Comparison of ENCODE assay signal across 8 cellular contexts in genomic region chr1:218284377-218284916, GRCh38. TPM values are rescaled to one million over a fixed set of nuclear protein-coding genes. Genes with fewer than 3 reads are reported as not detected.
DNase-seq lines count a peak whose midpoint lies in the region; ATAC-seq and TF ChIP-seq lines count a peak whose summit lies in the region.

No MANE protein-coding gene starts in this region.

- peaks cover 24 to 28% of the 10 kb centered on the region in 2 donors for H3K4me1 Mint-ChIP-seq in effector memory CD8-positive, alpha-beta T cell (ENCODE audit: low read depth in 2 of 2)
- H3K4me1 Mint-ChIP-seq in naive thymus-derived CD4-positive, alpha-beta T cell: peaks cover 19 to 50% (median 40%) of the 10 kb centered on the region in 7 donors

- no peaks in the 10 kb centered on the region for H4K20me1 ChIP-seq in DOHH2 (ENCODE audit: control insufficient read depth, insufficient read depth, low read depth, low read length)

- H3K4me3 Mint-ChIP-seq in effector memory CD8-positive, alpha-beta T cell: peak overlapping the region; percentile 86 to 98
- H3K4me3 Mint-ChIP-seq in naive thymus-derived CD4-positive, alpha-beta T cell: peak overlapping the region; percentile 87 to 100 (median 98)

- peaks cover 8% of the 10 kb centered on the region for H3K36me3 Mint-ChIP-seq in effector memory CD8-positive, alpha-beta T cell (ENCODE audit: insufficient read depth)
- H3K36me3 Mint-ChIP-seq in naive thymus-derived CD4-positive, alpha-beta T cell: peaks cover 0 to 16% (median 4%) of the 10 kb centered on the region in 5 donors

- peaks cover 44% of the 10 kb centered on the region for H3K79me2 ChIP-seq in DOHH2 (ENCODE audit: control insufficient read depth, low read length)

- POLR2A ChIA-PET in naive thymus-derived CD4-positive, alpha-beta T cell (lab: Charles Lee): interaction anchor here (0.9 kb wide), 2 partner anchors 889 to 1767 kb away, joined by 3 read pairs; partner anchors contain the start of gene LYPLAL1

- H3K27ac ChIP-seq in DOHH2 (ENCODE audit: low read depth, low read length): peak overlapping the region; percentile 51
- peak overlapping the region; percentile 77 for H3K27ac ChIP-seq in naive thymus-derived CD4-positive, alpha-beta T cell (ENCODE audit: low read depth, low read length)

- H3K9me3 ChIP-seq in DOHH2 (ENCODE audit: control insufficient read depth, insufficient read depth, low read length): no peaks in the 10 kb centered on the region; the same call in 1 of the 2 replicates
- no peaks in the 10 kb centered on the region for H3K9me3 ChIP-seq in naive thymus-derived CD4-positive, alpha-beta T cell (ENCODE audit: control insufficient read depth in 2 of 3, low read length in 3 of 3)

- peak overlapping the region; percentile 87 to 98 for H3K27ac Mint-ChIP-seq in effector memory CD8-positive, alpha-beta T cell
- peak overlapping the region; percentile 89 to 99 (median 95) for H3K27ac Mint-ChIP-seq in naive thymus-derived CD4-positive, alpha-beta T cell

- intact Hi-C loops in naive thymus-derived CD4-positive, alpha-beta T cell (cut with micrococcal nuclease): loop anchor here in 1 of 2 donors (2.0 kb wide), 1 partner anchor 62 kb away; no protein-coding TSS in a partner anchor

- H3K9me2 ChIP-seq in DOHH2 (replicated peaks; ENCODE audit: control insufficient read depth, low read length): no peaks in the 10 kb centered on the region

- DNase-seq in NCI-H345 treated with DMSO at 0.1 percent for 48 hours (lab: John Stamatoyannopoulos, UW; ENCODE audit: unreplicated experiment) (peak; percentile 54), NCI-H1417 (lab: John Stamatoyannopoulos, UW) (no peak), dermis blood vessel endothelial cell (no peak)
- DNase-seq in effector memory CD8-positive, alpha-beta T cell: no peak
- no peak for DNase-seq in naive thymus-derived CD4-positive, alpha-beta T cell

- no peaks in the 10 kb centered on the region for H3K9me3 Mint-ChIP-seq in effector memory CD8-positive, alpha-beta T cell
- H3K9me3 Mint-ChIP-seq in naive thymus-derived CD4-positive, alpha-beta T cell: peaks cover 0 to 8% (median 2%) of the 10 kb centered on the region in 11 donors

- no peaks in the 10 kb centered on the region for H3K27me3 ChIP-seq in DOHH2 (ENCODE audit: control insufficient read depth, low read length)
- no peaks in the 10 kb centered on the region for H3K27me3 ChIP-seq in naive thymus-derived CD4-positive, alpha-beta T cell (ENCODE audit: control insufficient read depth in 2 of 2, insufficient read depth in 2 of 2, low read length in 2 of 2)

- peaks cover 4 to 21% of the 10 kb centered on the region in 2 donors for H3K27me3 Mint-ChIP-seq in effector memory CD8-positive, alpha-beta T cell
- peaks cover 3 to 21% (median 12%) of the 10 kb centered on the region in 5 donors for H3K27me3 Mint-ChIP-seq in naive thymus-derived CD4-positive, alpha-beta T cell

- peak overlapping the region; percentile 94 for H3K4me2 ChIP-seq in DOHH2 (ENCODE audit: low read length)

- H3F3A ChIP-seq in DOHH2 (ENCODE audit: control insufficient read depth, insufficient read depth): no peaks in the 10 kb centered on the region

- H3K4me1 ChIP-seq in DOHH2 (ENCODE audit: control insufficient read depth, low read length): peaks cover 21% of the 10 kb centered on the region
- peaks cover 11 to 16% of the 10 kb centered on the region in 2 donors for H3K4me1 ChIP-seq in naive thymus-derived CD4-positive, alpha-beta T cell (ENCODE audit: control insufficient read depth in 2 of 2, insufficient read depth in 2 of 2, low read length in 2 of 2)

- peaks cover 21% of the 10 kb centered on the region; the same call in 1 of the 2 replicates for H3K36me3 ChIP-seq in DOHH2 (ENCODE audit: control insufficient read depth, low read length)
- no peaks in the 10 kb centered on the region for H3K36me3 ChIP-seq in naive thymus-derived CD4-positive, alpha-beta T cell (ENCODE audit: control insufficient read depth in 2 of 3, insufficient read depth in 3 of 3, low read length in 3 of 3)

- peak overlapping the region; percentile 84 for H3K4me3 ChIP-seq in DOHH2 (ENCODE audit: low read length)
- H3K4me3 ChIP-seq in naive thymus-derived CD4-positive, alpha-beta T cell (ENCODE audit: low read length): peak overlapping the region; percentile 78

- TF ChIP-seq CTCF in DOHH2 (IDR thresholded peaks at IDR 0.05; ENCODE audit: low read depth, low read length, poor library complexity, severe bottlenecking): no peak

- CTCF ChIA-PET in naive thymus-derived CD4-positive, alpha-beta T cell (lab: Charles Lee): interaction anchor here (0.6 kb wide), 1 partner anchor 146 kb away, joined by 3 read pairs; no protein-coding TSS in a partner anchor

- ATAC-seq in GM21825 (IDR thresholded peaks at IDR 0.05; ENCODE audit: unreplicated experiment) (peak; percentile 22), HG03025 (IDR thresholded peaks at IDR 0.05; ENCODE audit: low FRiP score, unreplicated experiment) (no peak)
- no peak for ATAC-seq in effector memory CD8-positive, alpha-beta T cell (replicated peaks)
- no peak for ATAC-seq in naive thymus-derived CD4-positive, alpha-beta T cell

RNA-seq across cellular contexts. Expression of gene RRP15, which starts 0.6 kb away (rescaled TPM):
- total RNA-seq in naive thymus-derived CD4-positive, alpha-beta T cell: 10 to 100 TPM; 12.8 to 19.0 (median 17.7) TPM
- polyA plus RNA-seq in naive thymus-derived CD4-positive, alpha-beta T cell: 10 to 100 TPM; 12.4 to 18.1 TPM
- total RNA-seq in dermis blood vessel endothelial cell: 7.4 and 7.8 TPM in 2 replicates
